8 cellular contexts compared by ENCODE assay signal in genomic region chr21:33894736-33895288, GRCh38. TPM values are rescaled to one million over a fixed set of nuclear protein-coding genes. Genes with fewer than 3 reads are reported as not detected.
DNase-seq lines count a peak whose midpoint lies in the region; ATAC-seq, FAIRE-seq and TF ChIP-seq lines count a peak whose summit lies in the region.

No MANE protein-coding gene starts in this region.

- H3K27me3 ChIP-seq in neutrophil, result peaks cover 13% of the 10 kb centered on the region
- no peaks in the 10 kb centered on the region for H3K27me3 ChIP-seq in stomach

- DNase-seq in DMS153 (lab: John Stamatoyannopoulos, UW) (peak; percentile 80), KG1 (lab: John Stamatoyannopoulos, UW) (peak; percentile 42), RWPE1 (ENCODE audit: low spot score) (peak; percentile 82), frontal cortex (ENCODE audit: low spot score in 2 of 2) (peak; percentile 25 to 72), stomach (peak; percentile 57)
- peak; percentile 15 for DNase-seq in activated effector memory CD4-positive, alpha-beta T cell treated with Interleukin-2 at 50 U/mL for 16 hours

- no peak for TF ChIP-seq POLR2A in stomach (IDR thresholded peaks at IDR 0.05)

- H3K4me1 ChIP-seq in neutrophil (ENCODE audit: control insufficient read depth in 1 of 2, insufficient read depth in 1 of 2, low read depth in 1 of 2, low read length in 1 of 2), result peaks cover 25 to 29% of the 10 kb centered on the region in 2 experiments
- H3K4me1 ChIP-seq in stomach, result peaks cover 0 to 18% (median 9%) of the 10 kb centered on the region in 4 donors

- CTCF ChIA-PET in RWPE1 (lab: Yijun Ruan, JAX), result interaction anchor here (0.7 to 1.2 kb wide), 5 partner anchors 12 to 145 kb away, joined by 3 to 6 read pairs (median 3); no protein-coding TSS in a partner anchor

- H3K36me3 ChIP-seq in neutrophil, result no peaks in the 10 kb centered on the region
- peaks cover 0 to under 1% (median 0%) of the 10 kb centered on the region in 4 donors for H3K36me3 ChIP-seq in stomach

- FAIRE-seq in frontal cortex (lab: Jason Lieb, UNC), result no peak

- POLR2A ChIA-PET in RWPE1 (lab: Yijun Ruan, JAX; ENCODE audit: low non-redundant PET), result no interaction called here

- no peak for TF ChIP-seq EP300 in stomach (IDR thresholded peaks at IDR 0.05)

- no peak overlapping the region for H3K27ac ChIP-seq in RWPE1
- H3K27ac ChIP-seq in neutrophil, result no peak overlapping the region
- H3K27ac ChIP-seq in stomach, result no peak overlapping the region

- no peak for ATAC-seq in HG03469 (IDR thresholded peaks at IDR 0.05; ENCODE audit: unreplicated experiment)

- H3K4me3 ChIP-seq in neutrophil (ENCODE audit: low read depth in 1 of 2, low read length in 1 of 2) (peak overlapping the region; percentile 4 to 7), stomach (peak overlapping the region; percentile 23 to 39 (median 28))

- 3 to 7% (median 6%) methylated on average over 20 of the region's 20 CpGs for WGBS in stomach, 5 donors

- intact Hi-C loops in stomach (cut with DNase I; ENCODE audit: low total_unique reads), result no loop called here

- TF ChIP-seq CTCF in RWPE1 (conservative IDR thresholded peaks at IDR 0.05; ENCODE audit: low read depth) (peak; percentile 80), neutrophil (IDR thresholded peaks at IDR 0.05) (no peak), stomach (IDR thresholded peaks at IDR 0.05) (peak in 5 of 7 experiments; percentile 43 to 62 (median 46))

- H3K9me3 ChIP-seq in neutrophil (no peaks in the 10 kb centered on the region), stomach (no peaks in the 10 kb centered on the region)

RNA-seq across cellular contexts. Expression of gene ATP5PO, which starts 20.8 kb away (rescaled TPM):
- total RNA-seq in frontal cortex (183 TPM), stomach (100 to 1,000 TPM in 4 of 5 donors, 10 to 100 TPM in 1; 94.7 to 382 (median 312) TPM)
- polyA plus RNA-seq in stomach, result 100 to 1,000 TPM; 361 to 603 (median 534) TPM

Comparison
In these comparisons a context has a peak if more than half of its experiments do, and no peak if none do; other contexts are left out.
1. DNase-seq: peak in every context shown above with its lines; median percentile 82 in RWPE1; 80 in DMS153; 57 in stomach; 48 in frontal cortex; 42 in KG1; 15 in activated effector memory CD4-positive, alpha-beta T cell treated with Interleukin-2 at 50 U/mL for 16 hours.